Comparison of ENCODE assay signal across 8 cellular contexts in genomic region chr20:31587545-31588389, GRCh38. TPM values are rescaled to one million over a fixed set of nuclear protein-coding genes. Genes with fewer than 3 reads are reported as not detected.
DNase-seq lines count a peak whose midpoint lies in the region; ATAC-seq, FAIRE-seq and TF ChIP-seq lines count a peak whose summit lies in the region.

No MANE protein-coding gene starts in this region.

- DNase-seq in D721Med (ENCODE audit: insufficient read length, low spot score) = peak; percentile 29
- no peak for DNase-seq in MM.1S
- DNase-seq in caudate nucleus (lab: John Stamatoyannopoulos, UW) = peak in 9 of 61 donors; percentile 9 to 48 (median 29)
- DNase-seq in thyroid gland = peak; percentile 50 to 55
- DNase-seq in mesenteric fat pad (ENCODE audit: low spot score) = no peak

- H3K9me2 ChIP-seq in MM.1S (replicated peaks; ENCODE audit: insufficient read depth, low read length) = no peaks in the 10 kb centered on the region

- H3K4me1 ChIP-seq in MM.1S (ENCODE audit: low read length) = no peaks in the 10 kb centered on the region
- H3K4me1 ChIP-seq in liver (ENCODE audit: control insufficient read depth in 4 of 4, insufficient read depth in 4 of 4, low read length in 3 of 4) = peaks cover 0 to 10% (median 2%) of the 10 kb centered on the region in 4 donors
- H3K4me1 ChIP-seq in thyroid gland = peaks cover 21 to 33% of the 10 kb centered on the region in 2 donors

- H3K4me2 ChIP-seq in MM.1S (ENCODE audit: low read depth, low read length) = peak overlapping the region; percentile 72

- no peak for FAIRE-seq in D721Med (lab: Jason Lieb, UNC)

- H3K9ac ChIP-seq in MM.1S (ENCODE audit: low read length) = no peak overlapping the region
- no peak overlapping the region for H3K9ac ChIP-seq in liver (ENCODE audit: low read depth in 1 of 2, low read length in 2 of 2)

- H4K20me1 ChIP-seq in MM.1S (ENCODE audit: insufficient read depth, low read length) = no peaks in the 10 kb centered on the region

- no peaks in the 10 kb centered on the region for H3K79me2 ChIP-seq in MM.1S (ENCODE audit: low read length)

- no peak for TF ChIP-seq RAD21 in liver (IDR thresholded peaks at IDR 0.05)

- TF ChIP-seq CTCF in D721Med (IDR thresholded peaks at IDR 0.05; ENCODE audit: insufficient read depth, missing control alignments) (no peak), MM.1S (IDR thresholded peaks at IDR 0.05; ENCODE audit: low read length) (no peak), liver (IDR thresholded peaks at IDR 0.05; ENCODE audit: low read depth, low read length, missing input control) (no peak), thyroid gland (IDR thresholded peaks at IDR 0.05) (no peak)

- H3K9me3 ChIP-seq in MM.1S (replicated peaks; ENCODE audit: insufficient read depth, low read length) (no peaks in the 10 kb centered on the region), liver (ENCODE audit: control insufficient read depth in 4 of 4, low read length in 3 of 4) (no peaks in the 10 kb centered on the region), thyroid gland (no peaks in the 10 kb centered on the region)

- no peaks in the 10 kb centered on the region for H3F3A ChIP-seq in MM.1S (ENCODE audit: insufficient read depth, low read length)

- H3K27ac ChIP-seq in MM.1S (ENCODE audit: low read length) = no peak overlapping the region
- peak overlapping the region; percentile 58 for H3K27ac ChIP-seq in caudate nucleus (ENCODE audit: low read depth, low read length)
- peak overlapping the region; percentile 48 to 72 for H3K27ac ChIP-seq in liver (ENCODE audit: low read depth in 1 of 2, low read length in 2 of 2)
- peak overlapping the region; percentile 84 to 90 (median 89) for H3K27ac ChIP-seq in thyroid gland

- peak overlapping the region; percentile 33; the same call in 1 of the 2 replicates for H3K4me3 ChIP-seq in MM.1S (ENCODE audit: low read length)
- H3K4me3 ChIP-seq in liver (ENCODE audit: low read depth in 1 of 3, low read length in 3 of 3) = peak overlapping the region; percentile 44 to 72 (median 69)
- peak overlapping the region in 2 of 3 donors; percentile 36 to 44 for H3K4me3 ChIP-seq in thyroid gland (replicated peaks in 1 of 3)

- no peak overlapping the region for H2AFZ ChIP-seq in MM.1S (ENCODE audit: low read length)

- H3K27me3 ChIP-seq in MM.1S (replicated peaks; ENCODE audit: insufficient read depth, low read length) = peaks cover 5% of the 10 kb centered on the region; the same call in 1 of the 2 replicates
- H3K27me3 ChIP-seq in liver (ENCODE audit: control insufficient read depth in 4 of 4, insufficient read depth in 4 of 4, low read length in 3 of 4) = no peaks in the 10 kb centered on the region
- no peaks in the 10 kb centered on the region for H3K27me3 ChIP-seq in thyroid gland

- no peak for ATAC-seq in GM18861 (IDR thresholded peaks at IDR 0.05; ENCODE audit: unreplicated experiment)
- ATAC-seq in HG03045 (IDR thresholded peaks at IDR 0.05; ENCODE audit: unreplicated experiment) = no peak

- intact Hi-C loops in thyroid gland (cut with DNase I) = no loop called here

- WGBS in liver = 7% methylated on average over 76 of the region's 76 CpGs
- WGBS in thyroid gland, 2 donors = 9 to 17% methylated on average over 22 to 73 of the region's 76 CpGs

- H3K36me3 ChIP-seq in MM.1S (replicated peaks; ENCODE audit: insufficient read depth, low read length) = no peaks in the 10 kb centered on the region
- H3K36me3 ChIP-seq in liver (ENCODE audit: control insufficient read depth in 4 of 4, insufficient read depth in 3 of 4, low read depth in 1 of 4, low read length in 3 of 4) = no peaks in the 10 kb centered on the region
- no peaks in the 10 kb centered on the region for H3K36me3 ChIP-seq in thyroid gland

- TF ChIP-seq POLR2A in thyroid gland (IDR thresholded peaks at IDR 0.05) = peak in 1 of 2 donors; percentile 58

TF ChIP-seq in liver, 16 proteins besides CTCF, POLR2A, EP300 and RAD21:
- TF ChIP-seq FOXA2 (IDR thresholded peaks at IDR 0.05) (no peak), HNF4A (conservative IDR thresholded peaks at IDR 0.05) (no peak), HNF4G (IDR thresholded peaks at IDR 0.05) (no peak), FOXA1 (IDR thresholded peaks at IDR 0.05) (no peak), RXRA (IDR thresholded peaks at IDR 0.05) (no peak), YY1 (IDR thresholded peaks at IDR 0.05) (no peak), SP1 (IDR thresholded peaks at IDR 0.05) (no peak), NR2F2 (IDR thresholded peaks at IDR 0.05) (no peak), JUND (IDR thresholded peaks at IDR 0.05) (no peak), TAF1 (conservative IDR thresholded peaks at IDR 0.05) (no peak), GABPA (IDR thresholded peaks at IDR 0.05 in 1 of 2, conservative IDR thresholded peaks at IDR 0.05 in 1 of 2) (no peak)

RNA-seq across cellular contexts. Expression of gene ID1, which starts 17.3 kb away (rescaled TPM):
- total RNA-seq in liver (100 to 1,000 TPM in 1 of 2 donors, 10 to 100 TPM in 1; 46.4 to 117 TPM), thyroid gland (1,000 to 10,000 TPM; 1,083 to 1,350 (median 1,205) TPM), mesenteric fat pad (223 TPM)
- 10 to 100 TPM; 33.9 to 96.1 TPM for polyA plus RNA-seq in liver

RNA-seq across cellular contexts. Expression of gene COX4I2, which starts 49.9 kb away (rescaled TPM):
- total RNA-seq in liver (under 1 TPM in 1 of 2 donors, not detected in 1; 0.59 TPM), thyroid gland (1 to 10 TPM; 1.1 to 4.8 (median 3.4) TPM), mesenteric fat pad (2.3 TPM)
- under 1 TPM; 0.35 to 0.81 TPM for polyA plus RNA-seq in liver

Comparison
In these comparisons a context has a peak if more than half of its experiments do, and no peak if none do; other contexts are left out.
1. DNase-seq: peak in D721Med (single experiment) and thyroid gland (2 of 2); none in MM.1S (single experiment) and mesenteric fat pad (single experiment).
2. Peak in every context shown above with its lines, with median percentiles within 50 percentile points of each other: H3K4me3 ChIP-seq.